23 cellular contexts compared by ENCODE assay signal in the genomic region with DNA sequence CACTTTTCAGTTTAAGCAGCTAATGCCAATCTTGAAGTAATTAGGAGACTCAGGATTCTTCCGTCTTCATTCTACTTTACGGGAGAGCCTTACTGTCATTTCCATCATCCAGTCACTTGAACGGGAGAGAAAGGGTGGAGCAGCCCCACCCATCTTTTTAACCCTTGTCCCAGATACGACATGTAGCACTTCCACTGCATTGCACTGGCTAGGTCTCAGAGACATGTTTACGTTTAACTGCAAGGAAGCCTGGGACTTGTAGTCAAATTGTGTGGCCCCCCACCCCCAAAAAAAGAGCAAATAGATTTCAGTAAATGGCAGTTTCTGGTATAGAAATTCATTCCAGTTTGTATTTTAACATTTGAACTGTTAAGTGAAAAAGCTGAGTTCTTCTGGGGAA. TPM values are rescaled to one million over a fixed set of nuclear protein-coding genes. Genes with fewer than 3 reads are reported as not detected.
DNase-seq lines count a peak whose midpoint lies in the region; ATAC-seq and TF ChIP-seq lines count a peak whose summit lies in the region.
"Had no signal": no experiment of that assay in that cellular context is flagged by ENCODE, and none has a peak within 500 bp of the region (broad histone marks: within the 10 kb centered on the region; RNA-seq: fewer than 3 reads in every experiment).

No MANE protein-coding gene starts in this region.

- no CpG with 5 or more reads among the region's 5 CpGs for WGBS in H9 (ENCODE audit: extremely low coverage, insufficient read length, low lambda C conversion rate)

- CTCF ChIA-PET in activated CD4-positive, alpha-beta T cell treated with anti-CD3 and anti-CD28 coated beads, Interleukin-2, amount 10 ng/mL, durations not matched to agents 7 days and 5 days (lab: Charles Lee), result no interaction called here

- H3K4me1 ChIP-seq in H9 (ENCODE audit: insufficient read depth, low read length) (no peaks in the 10 kb centered on the region), mucosa of descending colon (ENCODE audit: low read depth) (no peaks in the 10 kb centered on the region)

- POLR2A ChIA-PET in activated CD4-positive, alpha-beta T cell treated with anti-CD3 and anti-CD28 coated beads, Interleukin-2, amount 10 ng/mL, durations not matched to agents 7 days and 5 days (lab: Charles Lee), result no interaction called here

- H3K27ac ChIP-seq in H9 (ENCODE audit: insufficient read length, low read depth, low read length), result no peak overlapping the region
- H3K27ac ChIP-seq: GM23248 had no signal

- TF ChIP-seq CTCF in H9 (conservative IDR thresholded peaks at IDR 0.05) (no peak), epithelial cell of esophagus (IDR thresholded peaks at IDR 0.05; ENCODE audit: insufficient read depth, low read depth, low read length, missing control alignments) (no peak), mucosa of descending colon (IDR thresholded peaks at IDR 0.05) (no peak)

- no peaks in the 10 kb centered on the region for H3K9me3 ChIP-seq in H9 (ENCODE audit: control insufficient read depth, low read depth, low read length)
- H3K9me3 ChIP-seq in mucosa of descending colon, result no peaks in the 10 kb centered on the region

- no peak overlapping the region for H3K4me3 ChIP-seq in epithelial cell of esophagus (ENCODE audit: low read length)
- no peak overlapping the region for H3K4me3 ChIP-seq in mucosa of descending colon
- H3K4me3 ChIP-seq: GM23248 had no signal

- H3K23ac ChIP-seq in H9 (ENCODE audit: insufficient read length, low read depth, low read length), result no peak overlapping the region

- no peak overlapping the region for H4K8ac ChIP-seq in H9 (replicated peaks; ENCODE audit: insufficient read length, low read depth, low read length)

- no peaks in the 10 kb centered on the region for H3K79me1 ChIP-seq in H9 (ENCODE audit: insufficient read depth, low read depth, low read length, poor library complexity, severe bottlenecking)

- no peaks in the 10 kb centered on the region for H3K27me3 Mint-ChIP-seq in H9 (ENCODE audit: low read depth)
- no peaks in the 10 kb centered on the region for H3K27me3 Mint-ChIP-seq in activated CD4-positive, alpha-beta T cell treated with anti-CD3 and anti-CD28 coated beads, Interleukin-2, amount 10 ng/mL, durations not matched to agents 7 days and 5 days

- H2AFZ ChIP-seq in H9 (ENCODE audit: low read length), result no peak overlapping the region
- H2AFZ ChIP-seq: GM23248 had no signal

- no peak overlapping the region for H3K4me3 Mint-ChIP-seq in H9
- no peak overlapping the region for H3K4me3 Mint-ChIP-seq in activated CD4-positive, alpha-beta T cell treated with anti-CD3 and anti-CD28 coated beads, Interleukin-2, amount 10 ng/mL, durations not matched to agents 7 days and 5 days
- H3K4me3 Mint-ChIP-seq: CD8-positive, alpha-beta T cell had no signal

- no peaks in the 10 kb centered on the region for H3K27me3 ChIP-seq in H9 (ENCODE audit: insufficient read depth, low read length)

- H2BK12ac ChIP-seq in H9 (ENCODE audit: insufficient read length, low read depth, low read length), result no peak overlapping the region

- H3K36me3 ChIP-seq in mucosa of descending colon (ENCODE audit: low read depth), result no peaks in the 10 kb centered on the region

- H3K23me2 ChIP-seq in H9 (ENCODE audit: insufficient read length, low read depth, low read length, poor library complexity, severe bottlenecking), result no peaks in the 10 kb centered on the region

- H3K27ac Mint-ChIP-seq in H9, result no peak overlapping the region
- H3K27ac Mint-ChIP-seq in activated CD4-positive, alpha-beta T cell treated with anti-CD3 and anti-CD28 coated beads, Interleukin-2, amount 10 ng/mL, durations not matched to agents 7 days and 5 days, result no peak overlapping the region
- H3K27ac Mint-ChIP-seq: CD8-positive, alpha-beta T cell had no signal

- H3K18ac ChIP-seq in H9 (ENCODE audit: insufficient read length, low read depth, low read length), result no peak overlapping the region

- H2BK20ac ChIP-seq in H9 (ENCODE audit: low read depth, low read length, poor library complexity, severe bottlenecking), result no peak overlapping the region

- H2AK5ac ChIP-seq in H9 (ENCODE audit: insufficient read length, low read length), result no peak overlapping the region

- H3K14ac ChIP-seq in H9 (ENCODE audit: insufficient read depth, low read length), result no peak overlapping the region

- H3K36me3 Mint-ChIP-seq in H9 (ENCODE audit: insufficient read depth in 1 of 3, low read depth in 3 of 3), result no peaks in the 10 kb centered on the region
- H3K36me3 Mint-ChIP-seq in activated CD4-positive, alpha-beta T cell treated with anti-CD3 and anti-CD28 coated beads, Interleukin-2, amount 10 ng/mL, durations not matched to agents 7 days and 5 days (ENCODE audit: low read depth), result no peaks in the 10 kb centered on the region
- H3K36me3 Mint-ChIP-seq: CD8-positive, alpha-beta T cell had no signal

- ATAC-seq in mucosa of descending colon (peak; percentile 26), GM21737 (IDR thresholded peaks at IDR 0.05; ENCODE audit: unreplicated experiment) (no peak), GM18867 (IDR thresholded peaks at IDR 0.05; ENCODE audit: unreplicated experiment) (no peak)
- ATAC-seq: CD8-positive, alpha-beta T cell had no signal

- no peaks in the 10 kb centered on the region for H3K79me2 ChIP-seq in H9 (ENCODE audit: insufficient read depth, low read length)

- intact Hi-C loops in mucosa of descending colon (cut with DNase I, micrococcal nuclease), result no loop called here

- H2BK15ac ChIP-seq in H9 (ENCODE audit: low read depth, low read length), result no peak overlapping the region

- H2BK120ac ChIP-seq in H9 (ENCODE audit: low read depth, low read length, poor library complexity, severe bottlenecking), result no peak overlapping the region

- H3K4ac ChIP-seq in H9 (ENCODE audit: low read depth, low read length), result no peak overlapping the region

- H3K4me1 Mint-ChIP-seq in H9, result peaks cover 3 to 4% of the 10 kb centered on the region in 2 experiments; a peak in 2 of 4 replicates
- H3K4me1 Mint-ChIP-seq in activated CD4-positive, alpha-beta T cell treated with anti-CD3 and anti-CD28 coated beads, Interleukin-2, amount 10 ng/mL, durations not matched to agents 7 days and 5 days, result no peaks in the 10 kb centered on the region

- DNase-seq in H9 (peak; percentile 64), NCI-H2227 treated with DMSO at 0.1 percent for 48 hours (lab: John Stamatoyannopoulos, UW) (peak; percentile 54), epithelial cell of esophagus (ENCODE audit: low read depth) (peak; percentile 4), mucosa of descending colon (peak in 1 of 3 donors; percentile 20), iPS-NIHi11 (ENCODE audit: low spot score) (no peak)
- DNase-seq in activated CD4-positive, alpha-beta T cell treated with anti-CD3 and anti-CD28 coated beads, Interleukin-2, amount 10 ng/mL, durations not matched to agents 7 days and 5 days, result no peak
- DNase-seq: AML-193; C1 segment of cervical spinal cord; Calu3; CD8-positive, alpha-beta T cell; EL; GM23248; Kasumi-1; MM.1S; NCI-H1048; NCI-H1417 treated with DMSO at 0.1 percent for 48 hours; NCI-H1930; NCI-H446; NCI-H526 treated with DMSO at 0.1 percent for 48 hours; OCI-M1; Right ventricle myocardium superior had no signal

- no peaks in the 10 kb centered on the region for H4K20me1 ChIP-seq in H9 (ENCODE audit: control insufficient read depth, insufficient read depth, insufficient read length)

- H3K4me2 ChIP-seq in H9 (ENCODE audit: insufficient read depth, insufficient read length, low read length), result no peak overlapping the region

- no peak overlapping the region for H2BK5ac ChIP-seq in H9 (ENCODE audit: insufficient read length, low read length)

- no peak overlapping the region for H3K56ac ChIP-seq in H9 (ENCODE audit: insufficient read length, low read depth, low read length)

- H4K91ac ChIP-seq in H9 (ENCODE audit: insufficient read length, low read depth, low read length), result no peak overlapping the region

- H3K9me3 Mint-ChIP-seq in H9, result no peaks in the 10 kb centered on the region
- peaks cover 2% of the 10 kb centered on the region for H3K9me3 Mint-ChIP-seq in activated CD4-positive, alpha-beta T cell treated with anti-CD3 and anti-CD28 coated beads, Interleukin-2, amount 10 ng/mL, durations not matched to agents 7 days and 5 days

- H3T11ph ChIP-seq in H9 (ENCODE audit: low read length), result no peak overlapping the region

- H3K9ac ChIP-seq in H9 (ENCODE audit: extremely low read depth, insufficient read length, low read length), result no peak overlapping the region
- H3K9ac ChIP-seq: GM23248 had no signal

- no peak overlapping the region for H4K5ac ChIP-seq in H9 (ENCODE audit: insufficient read length, low read depth, low read length)

RNA-seq across cellular contexts. Expression of a gene that starts 46.1 kb away (rescaled TPM):
- 15.8 and 16.0 TPM in 2 replicates for total RNA-seq in H9 (2021)
- 10 to 100 TPM in 1 of 3 donors, 1 to 10 TPM in 2; 1.4 to 11.8 (median 2.0) TPM for total RNA-seq in mucosa of descending colon
- total RNA-seq in activated CD4-positive, alpha-beta T cell treated with anti-CD3 and anti-CD28 coated beads, Interleukin-2, amount 10 ng/mL, durations not matched to agents 7 days and 5 days, result not detected
- total RNA-seq: CD8-positive, alpha-beta T cell had no signal

Comparison
In these comparisons a context has a peak if more than half of its experiments do, and no peak if none do; other contexts are left out.
1. DNase-seq: peak in H9 (single experiment), NCI-H2227 treated with DMSO at 0.1 percent for 48 hours (single experiment) and epithelial cell of esophagus (single experiment); none in iPS-NIHi11 (single experiment) and activated CD4-positive, alpha-beta T cell treated with anti-CD3 and anti-CD28 coated beads, Interleukin-2, amount 10 ng/mL, durations not matched to agents 7 days and 5 days (single experiment).